1 cellular context compared by ENCODE assay signal in genomic region chr14:76375484-76375883, GRCh38.
TF ChIP-seq lines count a peak whose summit lies in the region.

No MANE protein-coding gene starts in this region.

TF ChIP-seq in WTC11, 78 proteins besides CTCF, POLR2A, EP300 and RAD21 (continued from another document):
- TF ChIP-seq ZNF425 (CRISPR knock-in tag; conservative IDR thresholded peaks at IDR 0.05) = no peak
- no peak for TF ChIP-seq ZNF532 (CRISPR knock-in tag; IDR thresholded peaks at IDR 0.05; ENCODE audit: borderline replicate concordance)
- TF ChIP-seq HMGA2 (CRISPR knock-in tag; IDR thresholded peaks at IDR 0.05) = no peak
- TF ChIP-seq JAZF1 (CRISPR knock-in tag; IDR thresholded peaks at IDR 0.05) = no peak
- TF ChIP-seq ZMAT4 (CRISPR knock-in tag; IDR thresholded peaks at IDR 0.05) = no peak
- no peak for TF ChIP-seq ZNF317 (CRISPR knock-in tag; IDR thresholded peaks at IDR 0.05; ENCODE audit: borderline replicate concordance, low read depth)
- TF ChIP-seq ETV6 (CRISPR knock-in tag; IDR thresholded peaks at IDR 0.05) = no peak
- TF ChIP-seq RELA (CRISPR knock-in tag; IDR thresholded peaks at IDR 0.05; ENCODE audit: borderline replicate concordance) = no peak
- TF ChIP-seq USF2 (CRISPR knock-in tag; IDR thresholded peaks at IDR 0.05) = no peak
- TF ChIP-seq FOXK1 (CRISPR knock-in tag; IDR thresholded peaks at IDR 0.05) = no peak
- TF ChIP-seq HMGXB4 (CRISPR knock-in tag; IDR thresholded peaks at IDR 0.05) = no peak
- no peak for TF ChIP-seq SMAD3 (CRISPR knock-in tag; IDR thresholded peaks at IDR 0.05; ENCODE audit: borderline replicate concordance)
